Comparison of ENCODE assay signal across 8 cellular contexts in genomic region chr6:150491131-150491795, GRCh38.
DNase-seq lines count a peak whose midpoint lies in the region; ATAC-seq, FAIRE-seq and TF ChIP-seq lines count a peak whose summit lies in the region.

No MANE protein-coding gene starts in this region.

- intact Hi-C loops in activated CD4-positive, alpha-beta T cell treated with anti-CD3 and anti-CD28 coated beads for 36 hours (cut with DNase I, micrococcal nuclease) = loop anchor here (2.0 to 5.0 kb wide), 3 partner anchors 72 to 324 kb away; no protein-coding TSS in a partner anchor
- intact Hi-C loops in heart right ventricle (cut with DNase I) = no loop called here

- H3K9me3 ChIP-seq in small intestine (ENCODE audit: control insufficient read depth, low read depth) = no peaks in the 10 kb centered on the region
- no peaks in the 10 kb centered on the region for H3K9me3 ChIP-seq in heart right ventricle

- peak; percentile 36 for DNase-seq in activated CD4-positive, alpha-beta T cell treated with anti-CD3 and anti-CD28 coated beads for 36 hours
- DNase-seq in activated CD4-positive, alpha-beta T cell treated with anti-CD3 and anti-CD28 coated beads for 1 hour = no peak
- DNase-seq in activated CD8-positive, alpha-beta memory T cell treated with anti-CD3 and anti-CD28 coated beads, Interleukin-2, amount 10 ng/mL, durations not matched to agents 7 days and 5 days = peak; percentile 46
- peak; percentile 62 for DNase-seq in small intestine
- DNase-seq in NCI-H82 (lab: John Stamatoyannopoulos, UW) = no peak
- DNase-seq in osteocyte (ENCODE audit: extremely low spot score, unreplicated experiment) = no peak
- no peak for DNase-seq in heart right ventricle

- H3K4me3 Mint-ChIP-seq in activated CD4-positive, alpha-beta T cell treated with anti-CD3 and anti-CD28 coated beads for 36 hours = peak overlapping the region; percentile 34
- no peak overlapping the region for H3K4me3 Mint-ChIP-seq in activated CD8-positive, alpha-beta memory T cell treated with anti-CD3 and anti-CD28 coated beads, Interleukin-2, amount 10 ng/mL, durations not matched to agents 7 days and 5 days
- H3K4me3 Mint-ChIP-seq in osteocyte (ENCODE audit: unreplicated experiment) = no peak overlapping the region

- peaks cover 9% of the 10 kb centered on the region for H3K9me3 Mint-ChIP-seq in activated CD4-positive, alpha-beta T cell treated with anti-CD3 and anti-CD28 coated beads for 36 hours (ENCODE audit: low read depth)
- H3K9me3 Mint-ChIP-seq in activated CD8-positive, alpha-beta memory T cell treated with anti-CD3 and anti-CD28 coated beads, Interleukin-2, amount 10 ng/mL, durations not matched to agents 7 days and 5 days (ENCODE audit: low read depth) = no peaks in the 10 kb centered on the region
- no peaks in the 10 kb centered on the region for H3K9me3 Mint-ChIP-seq in osteocyte (ENCODE audit: unreplicated experiment)

- peaks cover 2% of the 10 kb centered on the region for H3K36me3 Mint-ChIP-seq in activated CD4-positive, alpha-beta T cell treated with anti-CD3 and anti-CD28 coated beads for 36 hours (ENCODE audit: low read depth)
- H3K36me3 Mint-ChIP-seq in activated CD8-positive, alpha-beta memory T cell treated with anti-CD3 and anti-CD28 coated beads, Interleukin-2, amount 10 ng/mL, durations not matched to agents 7 days and 5 days = peaks cover 5% of the 10 kb centered on the region
- no peaks in the 10 kb centered on the region for H3K36me3 Mint-ChIP-seq in osteocyte (ENCODE audit: unreplicated experiment)

- peak; percentile 89 for ATAC-seq in activated CD4-positive, alpha-beta T cell treated with anti-CD3 and anti-CD28 coated beads for 36 hours
- ATAC-seq in HG03045 (IDR thresholded peaks at IDR 0.05; ENCODE audit: unreplicated experiment) (peak; percentile 86), heart right ventricle (no peak)
- peak; percentile 93 for ATAC-seq in activated CD8-positive, alpha-beta memory T cell treated with anti-CD3 and anti-CD28 coated beads, Interleukin-2, amount 10 ng/mL, durations not matched to agents 7 days and 5 days

- peaks cover 26% of the 10 kb centered on the region for H3K4me1 Mint-ChIP-seq in activated CD4-positive, alpha-beta T cell treated with anti-CD3 and anti-CD28 coated beads for 36 hours
- peaks cover 18% of the 10 kb centered on the region for H3K4me1 Mint-ChIP-seq in activated CD8-positive, alpha-beta memory T cell treated with anti-CD3 and anti-CD28 coated beads, Interleukin-2, amount 10 ng/mL, durations not matched to agents 7 days and 5 days
- peaks cover 1% of the 10 kb centered on the region for H3K4me1 Mint-ChIP-seq in osteocyte (ENCODE audit: unreplicated experiment)

- H3K27ac ChIP-seq in small intestine (ENCODE audit: low read depth in 1 of 2, low read length in 1 of 2) = peak overlapping the region; percentile 27 to 62
- no peak overlapping the region for H3K27ac ChIP-seq in heart right ventricle

- H3K4me3 ChIP-seq in small intestine (ENCODE audit: low read depth in 1 of 2, low read length in 2 of 2) (no peak overlapping the region), heart right ventricle (no peak overlapping the region)

- WGBS in small intestine, 3 donors = 34 to 44% (median 38%) methylated on average over 5 of the region's 5 CpGs
- 72 to 76% methylated on average over 5 of the region's 5 CpGs for WGBS in heart right ventricle, 2 donors

- H3K36me3 ChIP-seq in small intestine (ENCODE audit: control insufficient read depth in 2 of 2, insufficient read depth in 2 of 2, low read length in 2 of 2) (no peaks in the 10 kb centered on the region), heart right ventricle (no peaks in the 10 kb centered on the region)

- H3K27me3 ChIP-seq in small intestine (ENCODE audit: control insufficient read depth in 2 of 2, insufficient read depth in 2 of 2, low read length in 2 of 2) (no peaks in the 10 kb centered on the region), heart right ventricle (no peaks in the 10 kb centered on the region)

- FAIRE-seq in small intestine (lab: Jason Lieb, UNC) = no peak

- TF ChIP-seq CTCF in osteocyte (IDR thresholded peaks at IDR 0.05) (no peak), heart right ventricle (IDR thresholded peaks at IDR 0.05) (no peak)

- H3K4me1 ChIP-seq in small intestine (ENCODE audit: control insufficient read depth in 2 of 2, insufficient read depth in 1 of 2, low read depth in 1 of 2, low read length in 1 of 2) (peaks cover 0 to 2% of the 10 kb centered on the region in 2 donors), heart right ventricle (peaks cover 0 to 36% (median 15%) of the 10 kb centered on the region in 9 donors)

- no peaks in the 10 kb centered on the region for H3K27me3 Mint-ChIP-seq in activated CD4-positive, alpha-beta T cell treated with anti-CD3 and anti-CD28 coated beads for 36 hours
- peaks cover 2% of the 10 kb centered on the region for H3K27me3 Mint-ChIP-seq in activated CD8-positive, alpha-beta memory T cell treated with anti-CD3 and anti-CD28 coated beads, Interleukin-2, amount 10 ng/mL, durations not matched to agents 7 days and 5 days
- H3K27me3 Mint-ChIP-seq in osteocyte (ENCODE audit: unreplicated experiment) = no peaks in the 10 kb centered on the region

- peak overlapping the region; percentile 74 for H3K27ac Mint-ChIP-seq in activated CD4-positive, alpha-beta T cell treated with anti-CD3 and anti-CD28 coated beads for 36 hours
- H3K27ac Mint-ChIP-seq in activated CD8-positive, alpha-beta memory T cell treated with anti-CD3 and anti-CD28 coated beads, Interleukin-2, amount 10 ng/mL, durations not matched to agents 7 days and 5 days = peak overlapping the region; percentile 73
- no peak overlapping the region for H3K27ac Mint-ChIP-seq in osteocyte (ENCODE audit: unreplicated experiment)

- POLR2A ChIA-PET in activated CD4-positive, alpha-beta T cell treated with anti-CD3 and anti-CD28 coated beads for 36 hours (lab: Charles Lee) = interaction anchor here (0.6 to 1.8 kb wide), 2 partner anchors 322 to 916 kb away, joined by 3 to 6 read pairs; no protein-coding TSS in a partner anchor

- CTCF ChIA-PET in activated CD4-positive, alpha-beta T cell treated with anti-CD3 and anti-CD28 coated beads for 36 hours (lab: Charles Lee) = interaction anchor here (0.6 to 2.3 kb wide), 8 partner anchors 8 to 327 kb away, joined by 3 to 9 read pairs (median 3); no protein-coding TSS in a partner anchor
- CTCF ChIA-PET in activated CD8-positive, alpha-beta memory T cell treated with anti-CD3 and anti-CD28 coated beads, Interleukin-2, amount 10 ng/mL, durations not matched to agents 7 days and 5 days (lab: Charles Lee) = interaction anchor here (1.2 to 1.4 kb wide), 2 partner anchors 73 to 109 kb away, joined by 3 to 11 read pairs; no protein-coding TSS in a partner anchor

Comparison
In these comparisons a context has a peak if more than half of its experiments do, and no peak if none do; other contexts are left out.
1. DNase-seq: peak in activated CD4-positive, alpha-beta T cell treated with anti-CD3 and anti-CD28 coated beads for 36 hours (single experiment), activated CD8-positive, alpha-beta memory T cell treated with anti-CD3 and anti-CD28 coated beads, Interleukin-2, amount 10 ng/mL, durations not matched to agents 7 days and 5 days (single experiment) and small intestine (single experiment); none in activated CD4-positive, alpha-beta T cell treated with anti-CD3 and anti-CD28 coated beads for 1 hour (single experiment), NCI-H82 (single experiment), osteocyte (single experiment) and heart right ventricle (0 of 2).
2. ATAC-seq: peak in activated CD4-positive, alpha-beta T cell treated with anti-CD3 and anti-CD28 coated beads for 36 hours (single experiment), HG03045 (single experiment) and activated CD8-positive, alpha-beta memory T cell treated with anti-CD3 and anti-CD28 coated beads, Interleukin-2, amount 10 ng/mL, durations not matched to agents 7 days and 5 days (single experiment); none in heart right ventricle (0 of 8).
3. H3K27ac ChIP-seq: peak in small intestine (2 of 2); none in heart right ventricle (0 of 10).
4. intact Hi-C loops: an anchor here in activated CD4-positive, alpha-beta T cell treated with anti-CD3 and anti-CD28 coated beads for 36 hours (2.0 to 5.0 kb wide); none called in heart right ventricle.